Comparison of ENCODE assay signal across 1 cellular context in the genomic region with DNA sequence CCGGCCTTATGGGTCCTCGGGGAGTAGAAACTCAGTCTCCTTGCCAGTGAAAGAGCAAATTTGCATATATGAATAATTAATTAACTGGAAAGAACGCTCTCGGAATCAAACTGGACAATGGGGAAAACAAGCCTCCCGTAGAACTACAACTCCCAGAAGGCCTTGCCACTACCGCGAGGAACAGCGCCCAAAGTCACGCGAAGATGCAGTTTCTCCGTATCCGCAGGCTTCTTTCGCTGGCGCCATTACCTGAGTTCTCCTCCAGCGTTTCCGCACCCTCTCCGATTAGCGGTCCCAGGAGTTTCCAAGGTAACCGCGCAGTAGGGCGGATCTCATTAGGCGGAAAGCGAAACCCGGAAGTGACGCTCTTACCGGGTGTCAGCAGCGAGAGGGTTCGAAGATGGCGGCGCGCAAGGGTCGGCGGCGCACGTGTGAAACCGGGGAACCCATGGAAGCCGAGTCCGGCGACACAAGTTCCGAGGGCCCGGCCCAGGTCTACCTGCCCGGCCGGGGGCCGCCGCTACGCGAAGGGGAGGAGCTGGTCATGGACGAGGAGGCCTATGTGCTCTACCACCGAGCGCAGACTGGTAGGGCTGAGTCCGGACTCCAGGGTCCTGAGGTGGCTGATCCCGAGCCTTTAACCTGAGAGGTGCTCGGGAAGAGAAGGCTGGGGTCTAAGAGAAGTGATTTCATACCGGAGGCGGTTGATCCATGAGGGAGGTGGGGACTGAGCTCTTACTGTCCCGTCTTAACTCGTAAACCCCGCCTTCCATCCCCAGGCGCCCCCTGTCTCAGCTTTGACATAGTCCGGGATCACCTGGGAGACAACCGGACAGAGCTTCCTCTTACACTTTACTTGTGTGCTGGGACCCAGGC.
A peak's percentile ranks its signal among the peaks of the same experiment; 100 is the strongest.
TF ChIP-seq lines count a peak whose summit lies in the region.

A gene (plus strand): TSS at position 378 of the 876 bp plus-strand sequence. CDS start 23 bp downstream, at position 401.

TF ChIP-seq in K562, 482 proteins besides CTCF, POLR2A, EP300 and RAD21 (continued from another document and continues in another):
- TF ChIP-seq CXXC5 (CRISPR knock-in tag; IDR thresholded peaks at IDR 0.05) (peak; percentile 82), RBM25 (IDR thresholded peaks at IDR 0.05; ENCODE audit: low read depth, low read length, severe bottlenecking) (peak; percentile 79), RBFOX2 (IDR thresholded peaks at IDR 0.05; ENCODE audit: low read depth, low read length) (peak; percentile 97), MTA1 (IDR thresholded peaks at IDR 0.05; ENCODE audit: borderline replicate concordance) (peak; percentile 92), E2F3 (CRISPR knock-in tag; IDR thresholded peaks at IDR 0.05) (no peak), MCM5 (IDR thresholded peaks at IDR 0.05; ENCODE audit: low read depth) (no peak), TBP (optimal IDR thresholded peaks at IDR 0.05; ENCODE audit: low read depth, low read length) (peak; percentile 59), HDGF (IDR thresholded peaks at IDR 0.05) (no peak), ZNF41 (CRISPR knock-in tag; conservative IDR thresholded peaks at IDR 0.05) (no peak), MYBL2 (IDR thresholded peaks at IDR 0.05; ENCODE audit: low read depth) (no peak), MYBL2 (CRISPR knock-in tag; IDR thresholded peaks at IDR 0.05; ENCODE audit: borderline replicate concordance) (no peak), MYC (IDR thresholded peaks at IDR 0.05; ENCODE audit: low read depth, low read length) (peak; percentile 95), MYC (CRISPR knock-in tag; IDR thresholded peaks at IDR 0.05; ENCODE audit: borderline replicate concordance, low read depth) (peak; percentile 96), CCAR2 (IDR thresholded peaks at IDR 0.05; ENCODE audit: low read depth, low read length) (no peak), TSC22D4 (tag; IDR thresholded peaks at IDR 0.05) (no peak), CHD2 (IDR thresholded peaks at IDR 0.05; ENCODE audit: low read depth, low read length) (peak; percentile 96), SIRT6 (IDR thresholded peaks at IDR 0.05; ENCODE audit: low read depth, low read length) (no peak), ZNF551 (CRISPR knock-in tag; IDR thresholded peaks at IDR 0.05) (no peak), ELF1 (tag; IDR thresholded peaks at IDR 0.05) (peak; percentile 97), ILK (tag; IDR thresholded peaks at IDR 0.05; ENCODE audit: borderline replicate concordance, low read depth) (no peak), SP2 (IDR thresholded peaks at IDR 0.05; ENCODE audit: extremely low read depth, low read depth, low read length, poor library complexity, severe bottlenecking) (no peak), PRMT5 (CRISPR knock-in tag; IDR thresholded peaks at IDR 0.05) (no peak), ZNF253 (CRISPR knock-in tag; conservative IDR thresholded peaks at IDR 0.05) (no peak), FOXA1 (IDR thresholded peaks at IDR 0.05; ENCODE audit: borderline replicate concordance) (no peak), SIN3B (IDR thresholded peaks at IDR 0.05; ENCODE audit: low read depth) (peak; percentile 97)
- TF ChIP-seq, protein P1, sequence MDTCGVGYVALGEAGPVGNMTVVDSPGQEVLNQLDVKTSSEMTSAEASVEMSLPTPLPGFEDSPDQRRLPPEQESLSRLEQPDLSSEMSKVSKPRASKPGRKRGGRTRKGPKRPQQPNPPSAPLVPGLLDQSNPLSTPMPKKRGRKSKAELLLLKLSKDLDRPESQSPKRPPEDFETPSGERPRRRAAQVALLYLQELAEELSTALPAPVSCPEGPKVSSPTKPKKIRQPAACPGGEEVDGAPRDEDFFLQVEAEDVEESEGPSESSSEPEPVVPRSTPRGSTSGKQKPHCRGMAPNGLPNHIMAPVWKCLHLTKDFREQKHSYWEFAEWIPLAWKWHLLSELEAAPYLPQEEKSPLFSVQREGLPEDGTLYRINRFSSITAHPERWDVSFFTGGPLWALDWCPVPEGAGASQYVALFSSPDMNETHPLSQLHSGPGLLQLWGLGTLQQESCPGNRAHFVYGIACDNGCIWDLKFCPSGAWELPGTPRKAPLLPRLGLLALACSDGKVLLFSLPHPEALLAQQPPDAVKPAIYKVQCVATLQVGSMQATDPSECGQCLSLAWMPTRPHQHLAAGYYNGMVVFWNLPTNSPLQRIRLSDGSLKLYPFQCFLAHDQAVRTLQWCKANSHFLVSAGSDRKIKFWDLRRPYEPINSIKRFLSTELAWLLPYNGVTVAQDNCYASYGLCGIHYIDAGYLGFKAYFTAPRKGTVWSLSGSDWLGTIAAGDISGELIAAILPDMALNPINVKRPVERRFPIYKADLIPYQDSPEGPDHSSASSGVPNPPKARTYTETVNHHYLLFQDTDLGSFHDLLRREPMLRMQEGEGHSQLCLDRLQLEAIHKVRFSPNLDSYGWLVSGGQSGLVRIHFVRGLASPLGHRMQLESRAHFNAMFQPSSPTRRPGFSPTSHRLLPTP (IDR thresholded peaks at IDR 0.05; ENCODE audit: borderline replicate concordance, extremely low read depth, insufficient read length) = no peak
- TF ChIP-seq, protein P2, sequence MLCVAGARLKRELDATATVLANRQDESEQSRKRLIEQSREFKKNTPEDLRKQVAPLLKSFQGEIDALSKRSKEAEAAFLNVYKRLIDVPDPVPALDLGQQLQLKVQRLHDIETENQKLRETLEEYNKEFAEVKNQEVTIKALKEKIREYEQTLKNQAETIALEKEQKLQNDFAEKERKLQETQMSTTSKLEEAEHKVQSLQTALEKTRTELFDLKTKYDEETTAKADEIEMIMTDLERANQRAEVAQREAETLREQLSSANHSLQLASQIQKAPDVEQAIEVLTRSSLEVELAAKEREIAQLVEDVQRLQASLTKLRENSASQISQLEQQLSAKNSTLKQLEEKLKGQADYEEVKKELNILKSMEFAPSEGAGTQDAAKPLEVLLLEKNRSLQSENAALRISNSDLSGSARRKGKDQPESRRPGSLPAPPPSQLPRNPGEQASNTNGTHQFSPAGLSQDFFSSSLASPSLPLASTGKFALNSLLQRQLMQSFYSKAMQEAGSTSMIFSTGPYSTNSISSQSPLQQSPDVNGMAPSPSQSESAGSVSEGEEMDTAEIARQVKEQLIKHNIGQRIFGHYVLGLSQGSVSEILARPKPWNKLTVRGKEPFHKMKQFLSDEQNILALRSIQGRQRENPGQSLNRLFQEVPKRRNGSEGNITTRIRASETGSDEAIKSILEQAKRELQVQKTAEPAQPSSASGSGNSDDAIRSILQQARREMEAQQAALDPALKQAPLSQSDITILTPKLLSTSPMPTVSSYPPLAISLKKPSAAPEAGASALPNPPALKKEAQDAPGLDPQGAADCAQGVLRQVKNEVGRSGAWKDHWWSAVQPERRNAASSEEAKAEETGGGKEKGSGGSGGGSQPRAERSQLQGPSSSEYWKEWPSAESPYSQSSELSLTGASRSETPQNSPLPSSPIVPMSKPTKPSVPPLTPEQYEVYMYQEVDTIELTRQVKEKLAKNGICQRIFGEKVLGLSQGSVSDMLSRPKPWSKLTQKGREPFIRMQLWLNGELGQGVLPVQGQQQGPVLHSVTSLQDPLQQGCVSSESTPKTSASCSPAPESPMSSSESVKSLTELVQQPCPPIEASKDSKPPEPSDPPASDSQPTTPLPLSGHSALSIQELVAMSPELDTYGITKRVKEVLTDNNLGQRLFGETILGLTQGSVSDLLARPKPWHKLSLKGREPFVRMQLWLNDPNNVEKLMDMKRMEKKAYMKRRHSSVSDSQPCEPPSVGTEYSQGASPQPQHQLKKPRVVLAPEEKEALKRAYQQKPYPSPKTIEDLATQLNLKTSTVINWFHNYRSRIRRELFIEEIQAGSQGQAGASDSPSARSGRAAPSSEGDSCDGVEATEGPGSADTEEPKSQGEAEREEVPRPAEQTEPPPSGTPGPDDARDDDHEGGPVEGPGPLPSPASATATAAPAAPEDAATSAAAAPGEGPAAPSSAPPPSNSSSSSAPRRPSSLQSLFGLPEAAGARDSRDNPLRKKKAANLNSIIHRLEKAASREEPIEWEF (CRISPR knock-in tag; IDR thresholded peaks at IDR 0.05) = no peak
- TF ChIP-seq, protein P3, sequence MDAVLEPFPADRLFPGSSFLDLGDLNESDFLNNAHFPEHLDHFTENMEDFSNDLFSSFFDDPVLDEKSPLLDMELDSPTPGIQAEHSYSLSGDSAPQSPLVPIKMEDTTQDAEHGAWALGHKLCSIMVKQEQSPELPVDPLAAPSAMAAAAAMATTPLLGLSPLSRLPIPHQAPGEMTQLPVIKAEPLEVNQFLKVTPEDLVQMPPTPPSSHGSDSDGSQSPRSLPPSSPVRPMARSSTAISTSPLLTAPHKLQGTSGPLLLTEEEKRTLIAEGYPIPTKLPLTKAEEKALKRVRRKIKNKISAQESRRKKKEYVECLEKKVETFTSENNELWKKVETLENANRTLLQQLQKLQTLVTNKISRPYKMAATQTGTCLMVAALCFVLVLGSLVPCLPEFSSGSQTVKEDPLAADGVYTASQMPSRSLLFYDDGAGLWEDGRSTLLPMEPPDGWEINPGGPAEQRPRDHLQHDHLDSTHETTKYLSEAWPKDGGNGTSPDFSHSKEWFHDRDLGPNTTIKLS (IDR thresholded peaks at IDR 0.05; ENCODE audit: borderline replicate concordance, low read depth) = peak; percentile 94
- TF ChIP-seq, protein P4, sequence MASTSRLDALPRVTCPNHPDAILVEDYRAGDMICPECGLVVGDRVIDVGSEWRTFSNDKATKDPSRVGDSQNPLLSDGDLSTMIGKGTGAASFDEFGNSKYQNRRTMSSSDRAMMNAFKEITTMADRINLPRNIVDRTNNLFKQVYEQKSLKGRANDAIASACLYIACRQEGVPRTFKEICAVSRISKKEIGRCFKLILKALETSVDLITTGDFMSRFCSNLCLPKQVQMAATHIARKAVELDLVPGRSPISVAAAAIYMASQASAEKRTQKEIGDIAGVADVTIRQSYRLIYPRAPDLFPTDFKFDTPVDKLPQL (IDR thresholded peaks at IDR 0.05; ENCODE audit: extremely low read depth, insufficient read length) = no peak
- TF ChIP-seq, protein P5, sequence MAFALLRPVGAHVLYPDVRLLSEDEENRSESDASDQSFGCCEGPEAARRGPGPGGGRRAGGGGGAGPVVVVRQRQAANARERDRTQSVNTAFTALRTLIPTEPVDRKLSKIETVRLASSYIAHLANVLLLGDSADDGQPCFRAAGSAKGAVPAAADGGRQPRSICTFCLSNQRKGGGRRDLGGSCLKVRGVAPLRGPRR (CRISPR knock-in tag; IDR thresholded peaks at IDR 0.05) = no peak
- TF ChIP-seq, protein P6, sequence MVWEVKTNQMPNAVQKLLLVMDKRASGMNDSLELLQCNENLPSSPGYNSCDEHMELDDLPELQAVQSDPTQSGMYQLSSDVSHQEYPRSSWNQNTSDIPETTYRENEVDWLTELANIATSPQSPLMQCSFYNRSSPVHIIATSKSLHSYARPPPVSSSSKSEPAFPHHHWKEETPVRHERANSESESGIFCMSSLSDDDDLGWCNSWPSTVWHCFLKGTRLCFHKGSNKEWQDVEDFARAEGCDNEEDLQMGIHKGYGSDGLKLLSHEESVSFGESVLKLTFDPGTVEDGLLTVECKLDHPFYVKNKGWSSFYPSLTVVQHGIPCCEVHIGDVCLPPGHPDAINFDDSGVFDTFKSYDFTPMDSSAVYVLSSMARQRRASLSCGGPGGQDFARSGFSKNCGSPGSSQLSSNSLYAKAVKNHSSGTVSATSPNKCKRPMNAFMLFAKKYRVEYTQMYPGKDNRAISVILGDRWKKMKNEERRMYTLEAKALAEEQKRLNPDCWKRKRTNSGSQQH (CRISPR knock-in tag; IDR thresholded peaks at IDR 0.05) = no peak
- TF ChIP-seq, protein P7, sequence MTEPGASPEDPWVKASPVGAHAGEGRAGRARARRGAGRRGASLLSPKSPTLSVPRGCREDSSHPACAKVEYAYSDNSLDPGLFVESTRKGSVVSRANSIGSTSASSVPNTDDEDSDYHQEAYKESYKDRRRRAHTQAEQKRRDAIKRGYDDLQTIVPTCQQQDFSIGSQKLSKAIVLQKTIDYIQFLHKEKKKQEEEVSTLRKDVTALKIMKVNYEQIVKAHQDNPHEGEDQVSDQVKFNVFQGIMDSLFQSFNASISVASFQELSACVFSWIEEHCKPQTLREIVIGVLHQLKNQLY (CRISPR knock-in tag; conservative IDR thresholded peaks at IDR 0.05) = 0 out of 4 replicates have a peak, but pooled peaks of 1 of the 2 experiments have one; percentile 42
- TF ChIP-seq, protein P8, sequence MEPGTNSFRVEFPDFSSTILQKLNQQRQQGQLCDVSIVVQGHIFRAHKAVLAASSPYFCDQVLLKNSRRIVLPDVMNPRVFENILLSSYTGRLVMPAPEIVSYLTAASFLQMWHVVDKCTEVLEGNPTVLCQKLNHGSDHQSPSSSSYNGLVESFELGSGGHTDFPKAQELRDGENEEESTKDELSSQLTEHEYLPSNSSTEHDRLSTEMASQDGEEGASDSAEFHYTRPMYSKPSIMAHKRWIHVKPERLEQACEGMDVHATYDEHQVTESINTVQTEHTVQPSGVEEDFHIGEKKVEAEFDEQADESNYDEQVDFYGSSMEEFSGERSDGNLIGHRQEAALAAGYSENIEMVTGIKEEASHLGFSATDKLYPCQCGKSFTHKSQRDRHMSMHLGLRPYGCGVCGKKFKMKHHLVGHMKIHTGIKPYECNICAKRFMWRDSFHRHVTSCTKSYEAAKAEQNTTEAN (CRISPR knock-in tag; IDR thresholded peaks at IDR 0.05) = no peak
- TF ChIP-seq, protein P9, sequence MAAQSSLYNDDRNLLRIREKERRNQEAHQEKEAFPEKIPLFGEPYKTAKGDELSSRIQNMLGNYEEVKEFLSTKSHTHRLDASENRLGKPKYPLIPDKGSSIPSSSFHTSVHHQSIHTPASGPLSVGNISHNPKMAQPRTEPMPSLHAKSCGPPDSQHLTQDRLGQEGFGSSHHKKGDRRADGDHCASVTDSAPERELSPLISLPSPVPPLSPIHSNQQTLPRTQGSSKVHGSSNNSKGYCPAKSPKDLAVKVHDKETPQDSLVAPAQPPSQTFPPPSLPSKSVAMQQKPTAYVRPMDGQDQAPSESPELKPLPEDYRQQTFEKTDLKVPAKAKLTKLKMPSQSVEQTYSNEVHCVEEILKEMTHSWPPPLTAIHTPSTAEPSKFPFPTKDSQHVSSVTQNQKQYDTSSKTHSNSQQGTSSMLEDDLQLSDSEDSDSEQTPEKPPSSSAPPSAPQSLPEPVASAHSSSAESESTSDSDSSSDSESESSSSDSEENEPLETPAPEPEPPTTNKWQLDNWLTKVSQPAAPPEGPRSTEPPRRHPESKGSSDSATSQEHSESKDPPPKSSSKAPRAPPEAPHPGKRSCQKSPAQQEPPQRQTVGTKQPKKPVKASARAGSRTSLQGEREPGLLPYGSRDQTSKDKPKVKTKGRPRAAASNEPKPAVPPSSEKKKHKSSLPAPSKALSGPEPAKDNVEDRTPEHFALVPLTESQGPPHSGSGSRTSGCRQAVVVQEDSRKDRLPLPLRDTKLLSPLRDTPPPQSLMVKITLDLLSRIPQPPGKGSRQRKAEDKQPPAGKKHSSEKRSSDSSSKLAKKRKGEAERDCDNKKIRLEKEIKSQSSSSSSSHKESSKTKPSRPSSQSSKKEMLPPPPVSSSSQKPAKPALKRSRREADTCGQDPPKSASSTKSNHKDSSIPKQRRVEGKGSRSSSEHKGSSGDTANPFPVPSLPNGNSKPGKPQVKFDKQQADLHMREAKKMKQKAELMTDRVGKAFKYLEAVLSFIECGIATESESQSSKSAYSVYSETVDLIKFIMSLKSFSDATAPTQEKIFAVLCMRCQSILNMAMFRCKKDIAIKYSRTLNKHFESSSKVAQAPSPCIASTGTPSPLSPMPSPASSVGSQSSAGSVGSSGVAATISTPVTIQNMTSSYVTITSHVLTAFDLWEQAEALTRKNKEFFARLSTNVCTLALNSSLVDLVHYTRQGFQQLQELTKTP (IDR thresholded peaks at IDR 0.05; ENCODE audit: low read depth in 1 of 2, partially characterized antibody in 2 of 2) = peak; percentile 51 to 89
